Comparison of ENCODE assay signal across 8 cellular contexts in the genomic region with DNA sequence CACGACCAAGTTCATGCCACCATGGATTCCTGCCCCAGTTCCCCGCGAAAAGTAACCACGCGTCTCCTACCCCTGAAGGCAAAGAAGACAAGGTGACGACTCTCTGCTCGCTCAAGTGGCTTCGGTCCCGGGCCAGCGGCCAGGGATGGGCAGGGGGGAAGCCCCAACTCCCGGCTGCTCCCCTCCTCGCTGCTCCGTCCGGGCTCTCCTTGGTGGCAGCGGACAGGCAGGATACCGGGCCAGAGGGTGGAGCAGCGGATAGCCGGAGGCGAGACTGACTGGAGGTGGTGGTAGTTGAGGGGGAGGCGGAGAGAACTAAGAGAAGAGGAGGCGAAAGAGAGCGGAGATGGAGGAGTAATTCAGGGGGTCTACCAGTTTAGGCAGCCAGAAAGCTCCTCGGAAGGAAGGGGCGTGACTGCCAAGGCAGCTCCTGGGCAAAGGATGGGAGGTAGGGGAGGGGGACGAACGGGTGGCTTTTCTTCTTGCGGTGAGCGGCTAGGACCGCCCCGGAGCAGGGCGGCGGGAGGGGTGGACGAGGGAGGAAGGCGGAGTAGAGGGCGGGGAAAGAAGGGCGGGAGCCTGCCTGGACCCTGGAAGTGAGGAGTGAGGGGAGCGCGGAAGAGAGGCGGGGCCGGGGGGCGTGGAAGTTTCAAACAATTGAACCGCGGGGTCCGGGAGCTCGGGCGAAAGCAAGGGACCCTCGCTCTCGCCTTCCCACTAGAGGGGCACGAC. TPM values are rescaled to one million over a fixed set of nuclear protein-coding genes. Genes with fewer than 3 reads are reported as not detected.
DNase-seq lines count a peak whose midpoint lies in the region; ATAC-seq and TF ChIP-seq lines count a peak whose summit lies in the region.

Gene AMOT (minus strand): TSS at position 450 of the 732 bp plus-strand sequence. CDS start 17,705 bp downstream, outside the sequence.

- no peak for TF ChIP-seq CTCF in Calu3 (IDR thresholded peaks at IDR 0.05; ENCODE audit: unreplicated experiment)
- TF ChIP-seq CTCF in osteoblast (IDR thresholded peaks at IDR 0.05; ENCODE audit: extremely low read depth, low read depth, low read length): no peak
- no peak for TF ChIP-seq CTCF in tibial artery (IDR thresholded peaks at IDR 0.05)

- no peaks in the 10 kb centered on the region for H3K9me3 Mint-ChIP-seq in Calu3 (ENCODE audit: low read depth, unreplicated experiment)
- no peaks in the 10 kb centered on the region for H3K9me3 Mint-ChIP-seq in activated naive CD4-positive, alpha-beta T cell treated with anti-CD3 and anti-CD28 coated beads, Interleukin-2, amount 50 U/mL, for 24 hours

- intact Hi-C loops in Calu3 (cut with micrococcal nuclease; ENCODE audit: unreplicated experiment): no loop called here
- intact Hi-C loops in Right ventricle myocardium inferior (cut with DNase I): no loop called here
- intact Hi-C loops in tibial artery (cut with DNase I; ENCODE audit: low total_unique reads): no loop called here

- H3K4me3 Mint-ChIP-seq in Calu3 (ENCODE audit: low read depth, unreplicated experiment): peak within 1 kb of the TSS; percentile 92
- peak within 1 kb of the TSS; percentile 90 for H3K4me3 Mint-ChIP-seq in activated naive CD4-positive, alpha-beta T cell treated with anti-CD3 and anti-CD28 coated beads, Interleukin-2, amount 50 U/mL, for 24 hours

- H3K79me2 ChIP-seq in osteoblast (ENCODE audit: insufficient read depth, low read length): no peaks in the 10 kb centered on the region

- H3K4me1 Mint-ChIP-seq in Calu3 (ENCODE audit: low read depth, unreplicated experiment): peaks cover 29% of the 10 kb centered on the region
- peaks cover 7% of the 10 kb centered on the region for H3K4me1 Mint-ChIP-seq in activated naive CD4-positive, alpha-beta T cell treated with anti-CD3 and anti-CD28 coated beads, Interleukin-2, amount 50 U/mL, for 24 hours

- H3K36me3 ChIP-seq in osteoblast (ENCODE audit: insufficient read depth, low read length) (no peaks in the 10 kb centered on the region), tibial artery (no peaks in the 10 kb centered on the region)

- H3K9me3 ChIP-seq in osteoblast (ENCODE audit: low read depth, low read length) (no peaks in the 10 kb centered on the region), tibial artery (no peaks in the 10 kb centered on the region)

- peaks cover 21% of the 10 kb centered on the region for H3K36me3 Mint-ChIP-seq in Calu3 (ENCODE audit: insufficient read depth, unreplicated experiment)
- H3K36me3 Mint-ChIP-seq in activated naive CD4-positive, alpha-beta T cell treated with anti-CD3 and anti-CD28 coated beads, Interleukin-2, amount 50 U/mL, for 24 hours: no peaks in the 10 kb centered on the region

- H2AFZ ChIP-seq in osteoblast (ENCODE audit: low read length): peak within 1 kb of the TSS; percentile 87

- H3K27ac ChIP-seq in osteoblast (ENCODE audit: low read depth, low read length) (no peak within 1 kb of the TSS), tibial artery (peak within 1 kb of the TSS; percentile 67 to 84)

- no TSS peak for BruUV-seq in Calu3 (replicated peaks; lab: Mats Ljungman, UMichigan)

- H3K27ac Mint-ChIP-seq in Calu3 (ENCODE audit: unreplicated experiment): peak within 1 kb of the TSS; percentile 23
- H3K27ac Mint-ChIP-seq in activated naive CD4-positive, alpha-beta T cell treated with anti-CD3 and anti-CD28 coated beads, Interleukin-2, amount 50 U/mL, for 24 hours: peak within 1 kb of the TSS; percentile 81

- no peaks in the 10 kb centered on the region for H4K20me1 ChIP-seq in osteoblast (ENCODE audit: insufficient read depth, low read length)

- H3K4me1 ChIP-seq in osteoblast (ENCODE audit: insufficient read depth, low read length): no peaks in the 10 kb centered on the region
- no peaks in the 10 kb centered on the region for H3K4me1 ChIP-seq in tibial artery

- DNase-seq in Calu3 (peak; percentile 82), SK-MEL-5 (ENCODE audit: low read depth, low spot score) (peak; percentile 83), Right ventricle myocardium inferior (ENCODE audit: missing footprints) (peak; percentile 83), osteoblast (ENCODE audit: insufficient read length, low spot score, missing footprints) (peak; percentile 79), tibial artery (peak; percentile 74 to 88)
- DNase-seq in Jurkat, Clone E6-1 (ENCODE audit: low read depth, low spot score): peak; percentile 70

- peak; percentile 80 for ATAC-seq in GM21528 (IDR thresholded peaks at IDR 0.05; ENCODE audit: low FRiP score, unreplicated experiment)
- peak; percentile 96 for ATAC-seq in Right ventricle myocardium inferior

- CTCF ChIA-PET in Calu3 (lab: Charles Lee): interaction anchor here (0.9 to 1.4 kb wide), 4 partner anchors 8 to 82 kb away, joined by 4 to 8 read pairs (median 5); no protein-coding TSS in a partner anchor

- no peaks in the 10 kb centered on the region for H3K27me3 Mint-ChIP-seq in Calu3 (ENCODE audit: unreplicated experiment)
- no peaks in the 10 kb centered on the region for H3K27me3 Mint-ChIP-seq in activated naive CD4-positive, alpha-beta T cell treated with anti-CD3 and anti-CD28 coated beads, Interleukin-2, amount 50 U/mL, for 24 hours

- in situ Hi-C loops in SK-MEL-5 (cut with HindIII; ENCODE audit: low pct_unique_long_range_greater_than_20kb, low sequenced_read_pairs): no loop called here

- H3K4me3 ChIP-seq in Jurkat, Clone E6-1 (ENCODE audit: low read length): peak within 1 kb of the TSS; percentile 64
- H3K4me3 ChIP-seq in osteoblast (ENCODE audit: insufficient read depth, low read length): peak within 1 kb of the TSS; percentile 73
- peak within 1 kb of the TSS; percentile 71 to 82 for H3K4me3 ChIP-seq in tibial artery

- H3K4me2 ChIP-seq in osteoblast (ENCODE audit: insufficient read depth, low read length): peak within 1 kb of the TSS; percentile 81

- H3K27me3 ChIP-seq in osteoblast (ENCODE audit: insufficient read depth, low read length) (peaks cover 33% of the 10 kb centered on the region), tibial artery (no peaks in the 10 kb centered on the region)

RNA-seq across cellular contexts. Expression of gene AMOT, which starts in this region (rescaled TPM):
- total RNA-seq in Calu3 (2022): 10.3 and 16.2 TPM in 2 replicates
- 6.4 TPM for polyA plus RNA-seq in Jurkat, Clone E6-1 (2012; ENCODE audit: insufficient read depth, insufficient read length)
- 10.7 and 11.2 TPM in 2 replicates for total RNA-seq in SK-MEL-5 (2014; rRNA removed; shearing (Covaris generic))
- polyA plus RNA-seq in SK-MEL-5 (2015; cell fraction: cytosol; rRNA removed): 22.3 and 28.3 TPM in 2 replicates
- 13.1 and 13.9 TPM in 2 replicates for polyA plus RNA-seq in SK-MEL-5 (2015; cell fraction: nucleus; rRNA removed)
- total RNA-seq in Right ventricle myocardium inferior: 9.9 TPM
- total RNA-seq in osteoblast: 3.2 and 5.1 TPM in 2 replicates
